10 cellular contexts compared by ENCODE assay signal in the genomic region with DNA sequence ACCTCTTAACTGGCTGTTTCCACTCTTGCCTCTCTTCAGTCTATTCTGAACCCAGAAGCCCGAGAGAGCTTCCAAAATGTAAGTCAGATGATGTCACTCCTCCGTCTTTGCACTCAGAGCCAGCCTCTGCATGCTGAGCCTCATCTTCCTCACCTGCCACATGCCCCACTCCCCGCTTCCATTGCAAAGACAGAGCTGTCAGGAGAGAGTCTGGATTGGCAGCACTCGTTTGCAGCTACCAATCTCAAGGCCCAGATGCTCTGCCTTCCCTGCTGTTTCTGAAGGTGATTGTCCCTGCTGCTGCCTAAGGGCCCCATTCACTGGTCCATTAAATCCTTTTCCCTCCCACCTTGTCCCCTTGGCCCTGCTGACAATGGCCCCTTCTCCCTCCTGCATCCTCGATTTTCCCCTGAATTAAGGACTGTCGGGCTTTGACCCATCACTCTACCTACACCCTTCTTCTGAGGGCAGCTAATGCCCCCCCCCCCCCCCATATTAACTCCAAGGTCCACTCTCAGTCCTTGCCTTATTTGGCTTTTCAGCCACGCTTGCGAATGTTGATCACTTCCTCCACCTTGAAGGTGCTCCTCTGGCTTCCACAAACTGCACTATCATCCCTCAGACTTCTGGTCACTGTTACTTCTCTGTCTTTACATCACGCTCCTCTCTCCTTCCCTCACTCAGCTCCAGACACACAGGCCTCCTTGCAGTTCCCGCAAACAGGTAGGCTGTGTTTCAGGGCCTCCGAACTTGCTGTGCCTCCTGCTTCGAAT.
"Had no signal": no experiment of that assay in that cellular context is flagged by ENCODE, and none has a peak within 500 bp of the region (broad histone marks: within the 10 kb centered on the region; RNA-seq: fewer than 3 reads in every experiment).

No MANE protein-coding gene starts in this region.

- H3K9me3 Mint-ChIP-seq: activated B cell treated with CpG ODN at 0.5 μM for 24 hours; activated CD4-positive, alpha-beta T cell treated with anti-CD3 and anti-CD28 coated beads, Interleukin-2, amount 10 ng/mL, durations not matched to agents 24 days and 14 days; activated naive CD4-positive, alpha-beta T cell treated with anti-CD3 and anti-CD28 coated beads, Interleukin-2, amount 10 ng/mL, durations not matched to agents 7 days and 5 days; activated T-helper 2 cell treated with anti-CD3 and anti-CD28 coated beads, Interferon-gamma antibody, Interleukin-2, Interleukin-4, amounts not matched to agents 10 μg/mL and 5 μg/mL and 100 μg/mL, durations not matched to agents 14 hours and 24 hours and 36 hours had no signal

- H3K27ac Mint-ChIP-seq: activated B cell treated with CpG ODN at 0.5 μM for 24 hours; activated CD4-positive, alpha-beta T cell treated with anti-CD3 and anti-CD28 coated beads, Interleukin-2, amount 10 ng/mL, durations not matched to agents 24 days and 14 days; activated naive CD4-positive, alpha-beta T cell treated with anti-CD3 and anti-CD28 coated beads, Interleukin-2, amount 10 ng/mL, durations not matched to agents 7 days and 5 days; activated T-helper 2 cell treated with anti-CD3 and anti-CD28 coated beads, Interferon-gamma antibody, Interleukin-2, Interleukin-4, amounts not matched to agents 10 μg/mL and 5 μg/mL and 100 μg/mL, durations not matched to agents 14 hours and 24 hours and 36 hours had no signal

- H3K27me3 Mint-ChIP-seq: activated B cell treated with CpG ODN at 0.5 μM for 24 hours had no signal

- H3K36me3 Mint-ChIP-seq: activated naive CD4-positive, alpha-beta T cell treated with anti-CD3 and anti-CD28 coated beads, Interleukin-2, amount 10 ng/mL, durations not matched to agents 7 days and 5 days had no signal

- H3K4me1 Mint-ChIP-seq: activated CD4-positive, alpha-beta T cell treated with anti-CD3 and anti-CD28 coated beads, Interleukin-2, amount 10 ng/mL, durations not matched to agents 24 days and 14 days; activated naive CD4-positive, alpha-beta T cell treated with anti-CD3 and anti-CD28 coated beads, Interleukin-2, amount 10 ng/mL, durations not matched to agents 7 days and 5 days had no signal

- ATAC-seq: body of pancreas had no signal

- H3K4me3 Mint-ChIP-seq: activated B cell treated with CpG ODN at 0.5 μM for 24 hours; activated CD4-positive, alpha-beta T cell treated with anti-CD3 and anti-CD28 coated beads, Interleukin-2, amount 10 ng/mL, durations not matched to agents 24 days and 14 days; activated naive CD4-positive, alpha-beta T cell treated with anti-CD3 and anti-CD28 coated beads, Interleukin-2, amount 10 ng/mL, durations not matched to agents 7 days and 5 days had no signal

- DNase-seq: activated B cell treated with CpG ODN at 0.5 μM for 24 hours; activated CD4-positive, alpha-beta T cell treated with anti-CD3 and anti-CD28 coated beads, Interleukin-2, amount 10 ng/mL, durations not matched to agents 24 days and 14 days; activated naive CD4-positive, alpha-beta T cell treated with anti-CD3 and anti-CD28 coated beads, Interleukin-2, amount 10 ng/mL, durations not matched to agents 7 days and 5 days; adrenal gland; body of pancreas; cerebellar nuclear complex; dermis blood vessel endothelial cell; kidney; stomach had no signal
